Comparison of ENCODE assay signal across 23 cellular contexts in the genomic region with DNA sequence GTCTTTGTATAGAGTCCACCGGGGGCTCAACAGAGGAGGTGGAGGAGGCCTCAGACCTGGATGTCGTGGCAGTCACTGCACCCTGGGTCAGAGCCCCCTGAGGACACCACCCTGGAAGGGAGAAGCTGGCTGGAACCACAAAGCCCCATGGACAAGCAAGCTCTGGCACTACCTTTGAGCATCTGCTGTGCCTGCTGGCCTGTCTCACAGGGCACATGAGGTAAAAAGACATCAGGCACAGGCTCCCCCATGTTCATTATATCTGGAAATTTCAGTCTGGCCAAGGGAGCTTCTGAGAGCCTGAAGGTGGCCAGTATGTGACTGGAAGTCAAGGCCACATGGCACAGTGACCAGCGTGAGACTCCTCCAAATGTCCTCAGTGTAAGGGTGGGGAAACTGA.
"Had no signal": no experiment of that assay in that cellular context is flagged by ENCODE, and none has a peak within 500 bp of the region (broad histone marks: within the 10 kb centered on the region; RNA-seq: fewer than 3 reads in every experiment).

No MANE protein-coding gene starts in this region.

- H3K27ac Mint-ChIP-seq: mesothelial cell of epicardium; natural killer cell; nephron progenitor cell; neural progenitor cell; stimulated activated memory B cell treated with anti-CD40 and anti-IgM and Interleukin-4, amounts not matched to agents 10 μg/mL and 1 μg/mL and 100 μg/mL, for 72 hours; stimulated activated naive CD8-positive, alpha-beta T cell treated with anti-CD3 and anti-CD28 coated beads, Interleukin-15, amount 100 ng/mL, for 72 hours; type B pancreatic cell had no signal

- H3K4me3 Mint-ChIP-seq: mesothelial cell of epicardium; naive B cell; natural killer cell; nephron progenitor cell; neural progenitor cell; stimulated activated memory B cell treated with anti-CD40 and anti-IgM and Interleukin-4, amounts not matched to agents 10 μg/mL and 1 μg/mL and 100 μg/mL, for 72 hours; stimulated activated naive CD8-positive, alpha-beta T cell treated with anti-CD3 and anti-CD28 coated beads, Interleukin-15, amount 100 ng/mL, for 72 hours; type B pancreatic cell had no signal

- H3K4me1 Mint-ChIP-seq: mesothelial cell of epicardium; naive B cell; natural killer cell; stimulated activated memory B cell treated with anti-CD40 and anti-IgM and Interleukin-4, amounts not matched to agents 10 μg/mL and 1 μg/mL and 100 μg/mL, for 72 hours; stimulated activated naive CD8-positive, alpha-beta T cell treated with anti-CD3 and anti-CD28 coated beads, Interleukin-15, amount 100 ng/mL, for 72 hours had no signal

- H3K27me3 Mint-ChIP-seq: naive B cell; stimulated activated memory B cell treated with anti-CD40 and anti-IgM and Interleukin-4, amounts not matched to agents 10 μg/mL and 1 μg/mL and 100 μg/mL, for 72 hours; stimulated activated naive CD8-positive, alpha-beta T cell treated with anti-CD3 and anti-CD28 coated beads, Interleukin-15, amount 100 ng/mL, for 72 hours had no signal

- H3K4me3 ChIP-seq: left ventricle myocardium inferior, lung, neural progenitor cell, ovary, prostate gland, sigmoid colon, spleen, tibial nerve, uterus had no signal

- DNase-seq: islet precursor cell; left ventricle myocardium inferior; mesendoderm; naive B cell; natural killer cell; nephron progenitor cell; ovary; retina; right cardiac atrium; small intestine; spleen; stimulated activated CD4-positive, alpha-beta T cell treated with anti-CD3 and anti-CD28 coated beads, Interleukin-4, amount 100 ng/mL, for 24 hours; stimulated activated naive CD4-positive, alpha-beta T cell treated with Interleukin-2 at 50 U/mL for 16 hours; stimulated activated naive CD8-positive, alpha-beta T cell treated with anti-CD3 and anti-CD28 coated beads, Interleukin-15, amount 100 ng/mL, for 72 hours; uterus had no signal

- H3K36me3 Mint-ChIP-seq: mesothelial cell of epicardium; naive B cell; natural killer cell; neural progenitor cell; stimulated activated memory B cell treated with anti-CD40 and anti-IgM and Interleukin-4, amounts not matched to agents 10 μg/mL and 1 μg/mL and 100 μg/mL, for 72 hours; type B pancreatic cell had no signal

- H3K9me3 Mint-ChIP-seq: mesothelial cell of epicardium; naive B cell; natural killer cell; nephron progenitor cell; neural progenitor cell; stimulated activated memory B cell treated with anti-CD40 and anti-IgM and Interleukin-4, amounts not matched to agents 10 μg/mL and 1 μg/mL and 100 μg/mL, for 72 hours; stimulated activated naive CD8-positive, alpha-beta T cell treated with anti-CD3 and anti-CD28 coated beads, Interleukin-15, amount 100 ng/mL, for 72 hours; type B pancreatic cell had no signal

- ATAC-seq: natural killer cell; right cardiac atrium; stimulated activated memory B cell treated with anti-CD40 and anti-IgM and Interleukin-4, amounts not matched to agents 10 μg/mL and 1 μg/mL and 100 μg/mL, for 72 hours; stimulated activated naive CD8-positive, alpha-beta T cell treated with anti-CD3 and anti-CD28 coated beads, Interleukin-15, amount 100 ng/mL, for 72 hours had no signal
